23 cellular contexts compared by ENCODE assay signal in genomic region chr12:105671720-105672119, GRCh38.
DNase-seq lines count a peak whose midpoint lies in the region; ATAC-seq and TF ChIP-seq lines count a peak whose summit lies in the region.
"Had no signal": no experiment of that assay in that cellular context is flagged by ENCODE, and none has a peak within 500 bp of the region (broad histone marks: within the 10 kb centered on the region; RNA-seq: fewer than 3 reads in every experiment).

No MANE protein-coding gene starts in this region.

- peaks cover 2% of the 10 kb centered on the region for H3K9me3 Mint-ChIP-seq in activated T-cell treated with anti-CD3 and anti-CD28 coated beads, Interleukin-2, amount 50 U/mL, for 24 hours
- H3K9me3 Mint-ChIP-seq: effector memory CD8-positive, alpha-beta T cell; type B pancreatic cell had no signal

- no peak overlapping the region for H3K27ac Mint-ChIP-seq in activated T-cell treated with anti-CD3 and anti-CD28 coated beads, Interleukin-2, amount 50 U/mL, for 24 hours
- H3K27ac Mint-ChIP-seq: activated naive CD8-positive, alpha-beta T cell; effector memory CD8-positive, alpha-beta T cell; stimulated activated memory B cell treated with anti-CD40 and anti-IgM and Interleukin-4, amounts not matched to agents 10 μg/mL and 1 μg/mL and 100 μg/mL, for 72 hours; type B pancreatic cell had no signal

- no peak overlapping the region for H3K4me3 ChIP-seq in lower lobe of right lung
- no peak overlapping the region for H3K4me3 ChIP-seq in tibial artery
- H3K4me3 ChIP-seq: BLaER1 had no signal

- intact Hi-C loops in lower lobe of right lung (cut with DNase I) (no loop called here), tibial artery (cut with DNase I; ENCODE audit: low total_unique reads) (no loop called here)

- H3K9me3 ChIP-seq in lower lobe of right lung = no peaks in the 10 kb centered on the region
- H3K9me3 ChIP-seq in tibial artery = no peaks in the 10 kb centered on the region
- H3K9me3 ChIP-seq: Caco-2 had no signal

- no peak overlapping the region for H3K4me3 Mint-ChIP-seq in activated T-cell treated with anti-CD3 and anti-CD28 coated beads, Interleukin-2, amount 50 U/mL, for 24 hours
- H3K4me3 Mint-ChIP-seq: activated naive CD8-positive, alpha-beta T cell; effector memory CD8-positive, alpha-beta T cell; naive B cell; stimulated activated memory B cell treated with anti-CD40 and anti-IgM and Interleukin-4, amounts not matched to agents 10 μg/mL and 1 μg/mL and 100 μg/mL, for 72 hours; type B pancreatic cell had no signal

- DNase-seq in GM04503 (ENCODE audit: low read depth) (peak; percentile 90), lower lobe of right lung (no peak), tibial artery (no peak), NCI-H510A treated with DMSO at 0.1 percent for 48 hours (lab: John Stamatoyannopoulos, UW) (no peak), activated gamma-delta T cell treated with Interleukin-2 at 50 U/mL for 16 hours (no peak)
- no peak for DNase-seq in activated CD8-positive, alpha-beta memory T cell treated with anti-CD3 and anti-CD28 coated beads, Interleukin-2, amount 50 U/mL, for 48 hours
- no peak for DNase-seq in activated T-cell treated with anti-CD3 and anti-CD28 coated beads, Interleukin-2, amount 50 U/mL, for 24 hours
- DNase-seq: activated CD4-positive, alpha-beta T cell treated with anti-CD3 and anti-CD28 coated beads for 1 hour; activated CD8-positive, alpha-beta memory T cell treated with anti-CD3 and anti-CD28 coated beads for 24 hours; Caco-2; effector memory CD8-positive, alpha-beta T cell; HCEC 1CT; hippocampal formation; islet precursor cell; naive B cell; NCI-H146; NCI-H526 treated with DMSO at 0.1 percent for 48 hours; SW 1271 had no signal

- H3K27me3 ChIP-seq in lower lobe of right lung (ENCODE audit: low read depth) (no peaks in the 10 kb centered on the region), tibial artery (no peaks in the 10 kb centered on the region)
- H3K27me3 ChIP-seq: BLaER1 had no signal

- H3K36me3 Mint-ChIP-seq in activated T-cell treated with anti-CD3 and anti-CD28 coated beads, Interleukin-2, amount 50 U/mL, for 24 hours (ENCODE audit: low read depth) = no peaks in the 10 kb centered on the region
- H3K36me3 Mint-ChIP-seq: activated naive CD8-positive, alpha-beta T cell; naive B cell; stimulated activated memory B cell treated with anti-CD40 and anti-IgM and Interleukin-4, amounts not matched to agents 10 μg/mL and 1 μg/mL and 100 μg/mL, for 72 hours; type B pancreatic cell had no signal

- H3K4me1 ChIP-seq in lower lobe of right lung = peaks cover 35% of the 10 kb centered on the region
- H3K4me1 ChIP-seq in tibial artery = peaks cover 0 to 46% (median 13%) of the 10 kb centered on the region in 4 donors

- TF ChIP-seq CTCF in lower lobe of right lung (IDR thresholded peaks at IDR 0.05) (no peak), tibial artery (IDR thresholded peaks at IDR 0.05) (no peak)

- peak overlapping the region; percentile 66 for H3K27ac ChIP-seq in lower lobe of right lung
- H3K27ac ChIP-seq in tibial artery = peak overlapping the region; percentile 36 to 54
- H3K27ac ChIP-seq: BLaER1 had no signal

- H3K4me1 Mint-ChIP-seq in activated T-cell treated with anti-CD3 and anti-CD28 coated beads, Interleukin-2, amount 50 U/mL, for 24 hours (ENCODE audit: low read depth) = no peaks in the 10 kb centered on the region
- H3K4me1 Mint-ChIP-seq: naive B cell; stimulated activated memory B cell treated with anti-CD40 and anti-IgM and Interleukin-4, amounts not matched to agents 10 μg/mL and 1 μg/mL and 100 μg/mL, for 72 hours had no signal

- H3K27me3 Mint-ChIP-seq in activated T-cell treated with anti-CD3 and anti-CD28 coated beads, Interleukin-2, amount 50 U/mL, for 24 hours = peaks cover 3% of the 10 kb centered on the region

- peak; percentile 86 for ATAC-seq in SK-N-SH treated with all-trans-retinoic acid at 6 μM for 48 hours
- ATAC-seq in lower lobe of right lung = no peak
- ATAC-seq: effector memory CD8-positive, alpha-beta T cell; stimulated activated memory B cell treated with anti-CD40 and anti-IgM and Interleukin-4, amounts not matched to agents 10 μg/mL and 1 μg/mL and 100 μg/mL, for 72 hours had no signal

- H3K36me3 ChIP-seq in lower lobe of right lung (no peaks in the 10 kb centered on the region), tibial artery (no peaks in the 10 kb centered on the region)
- H3K36me3 ChIP-seq: BLaER1 had no signal

TF ChIP-seq in SK-N-SH treated with all-trans-retinoic acid at 6 μM for 48 hours, 23 proteins besides CTCF, POLR2A, EP300 and RAD21 (continues in another document):
- TF ChIP-seq POU6F1 (CRISPR knock-in tag; IDR thresholded peaks at IDR 0.05; ENCODE audit: borderline replicate concordance, low read depth) = no peak
- no peak for TF ChIP-seq ZFP30 (CRISPR knock-in tag; IDR thresholded peaks at IDR 0.05)
- no peak for TF ChIP-seq ISL1 (CRISPR knock-in tag; IDR thresholded peaks at IDR 0.05)
- TF ChIP-seq TOX (CRISPR knock-in tag; IDR thresholded peaks at IDR 0.05; ENCODE audit: borderline replicate concordance) = no peak
- no peak for TF ChIP-seq ZNF8 (CRISPR knock-in tag; IDR thresholded peaks at IDR 0.05)
- TF ChIP-seq, protein P1, sequence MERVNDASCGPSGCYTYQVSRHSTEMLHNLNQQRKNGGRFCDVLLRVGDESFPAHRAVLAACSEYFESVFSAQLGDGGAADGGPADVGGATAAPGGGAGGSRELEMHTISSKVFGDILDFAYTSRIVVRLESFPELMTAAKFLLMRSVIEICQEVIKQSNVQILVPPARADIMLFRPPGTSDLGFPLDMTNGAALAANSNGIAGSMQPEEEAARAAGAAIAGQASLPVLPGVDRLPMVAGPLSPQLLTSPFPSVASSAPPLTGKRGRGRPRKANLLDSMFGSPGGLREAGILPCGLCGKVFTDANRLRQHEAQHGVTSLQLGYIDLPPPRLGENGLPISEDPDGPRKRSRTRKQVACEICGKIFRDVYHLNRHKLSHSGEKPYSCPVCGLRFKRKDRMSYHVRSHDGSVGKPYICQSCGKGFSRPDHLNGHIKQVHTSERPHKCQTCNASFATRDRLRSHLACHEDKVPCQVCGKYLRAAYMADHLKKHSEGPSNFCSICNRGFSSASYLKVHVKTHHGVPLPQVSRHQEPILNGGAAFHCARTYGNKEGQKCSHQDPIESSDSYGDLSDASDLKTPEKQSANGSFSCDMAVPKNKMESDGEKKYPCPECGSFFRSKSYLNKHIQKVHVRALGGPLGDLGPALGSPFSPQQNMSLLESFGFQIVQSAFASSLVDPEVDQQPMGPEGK (CRISPR knock-in tag; IDR thresholded peaks at IDR 0.05; ENCODE audit: borderline replicate concordance) = no peak
- TF ChIP-seq ZNF565 (CRISPR knock-in tag; conservative IDR thresholded peaks at IDR 0.05; ENCODE audit: low read depth) = no peak
- no peak for TF ChIP-seq CSDC2 (CRISPR knock-in tag; IDR thresholded peaks at IDR 0.05)
- TF ChIP-seq ZFP3 (CRISPR knock-in tag; IDR thresholded peaks at IDR 0.05) = no peak
- TF ChIP-seq ESRRG (CRISPR knock-in tag; IDR thresholded peaks at IDR 0.05) = no peak
- TF ChIP-seq, protein P2, sequence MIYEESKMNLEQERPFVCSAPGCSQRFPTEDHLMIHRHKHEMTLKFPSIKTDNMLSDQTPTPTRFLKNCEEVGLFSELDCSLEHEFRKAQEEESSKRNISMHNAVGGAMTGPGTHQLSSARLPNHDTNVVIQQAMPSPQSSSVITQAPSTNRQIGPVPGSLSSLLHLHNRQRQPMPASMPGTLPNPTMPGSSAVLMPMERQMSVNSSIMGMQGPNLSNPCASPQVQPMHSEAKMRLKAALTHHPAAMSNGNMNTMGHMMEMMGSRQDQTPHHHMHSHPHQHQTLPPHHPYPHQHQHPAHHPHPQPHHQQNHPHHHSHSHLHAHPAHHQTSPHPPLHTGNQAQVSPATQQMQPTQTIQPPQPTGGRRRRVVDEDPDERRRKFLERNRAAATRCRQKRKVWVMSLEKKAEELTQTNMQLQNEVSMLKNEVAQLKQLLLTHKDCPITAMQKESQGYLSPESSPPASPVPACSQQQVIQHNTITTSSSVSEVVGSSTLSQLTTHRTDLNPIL (CRISPR knock-in tag; IDR thresholded peaks at IDR 0.05; ENCODE audit: low read depth) = no peak
- no peak for TF ChIP-seq PPARA (CRISPR knock-in tag; IDR thresholded peaks at IDR 0.05; ENCODE audit: borderline replicate concordance)
- no peak for TF ChIP-seq ARNTL (CRISPR knock-in tag; IDR thresholded peaks at IDR 0.05; ENCODE audit: borderline replicate concordance, low read depth)
- no peak for TF ChIP-seq ZC3H10 (CRISPR knock-in tag; IDR thresholded peaks at IDR 0.05)
- TF ChIP-seq ZNF70 (CRISPR knock-in tag; IDR thresholded peaks at IDR 0.05) = no peak
